In the genomic region with DNA sequence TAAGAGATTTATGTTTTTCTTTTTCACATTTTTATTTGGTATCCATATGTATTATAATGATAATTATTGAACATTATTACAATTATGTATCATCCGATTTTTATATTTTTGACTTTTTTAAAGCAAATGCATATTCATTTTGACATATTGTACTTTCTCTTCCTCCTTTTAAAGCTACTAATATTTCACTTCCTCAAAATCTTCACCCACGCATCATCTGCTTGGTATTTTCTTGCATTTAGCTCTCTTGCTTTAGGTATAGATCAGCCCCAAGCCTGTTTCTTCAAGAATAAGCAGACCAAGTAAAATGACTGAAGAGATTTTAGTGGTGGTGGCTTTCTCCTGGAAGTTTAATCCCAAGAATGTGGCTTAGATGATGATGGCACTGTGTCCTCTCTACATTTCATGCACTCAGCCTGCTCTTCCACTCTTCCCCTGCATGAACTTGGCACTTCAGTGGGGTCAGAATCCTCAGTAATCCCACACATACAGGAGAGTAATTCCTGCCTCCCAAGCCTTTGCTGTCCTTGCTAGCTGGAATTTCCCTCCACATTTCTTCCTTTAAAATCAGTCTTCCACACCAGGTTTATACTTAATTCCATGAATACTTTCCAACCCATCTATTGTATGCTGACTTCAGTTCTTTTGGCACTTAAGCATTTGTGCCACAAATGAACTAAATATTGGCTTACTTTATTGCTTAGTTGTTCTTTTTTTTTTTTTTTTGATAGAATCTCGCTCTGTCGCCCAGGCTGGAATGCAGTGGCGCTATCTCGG, we compare ENCODE assay signal across 9 cellular contexts. TPM values are rescaled to one million over a fixed set of nuclear protein-coding genes. Genes with fewer than 3 reads are reported as not detected.
DNase-seq lines count a peak whose midpoint lies in the region; ATAC-seq and TF ChIP-seq lines count a peak whose summit lies in the region.
"Had no signal": no experiment of that assay in that cellular context is flagged by ENCODE, and none has a peak within 500 bp of the region (broad histone marks: within the 10 kb centered on the region; RNA-seq: fewer than 3 reads in every experiment).

No MANE protein-coding gene starts in this region.

- no peaks in the 10 kb centered on the region for H3K9me3 Mint-ChIP-seq in activated CD4-positive, alpha-beta memory T cell treated with anti-CD3 and anti-CD28 coated beads for 36 hours
- H3K9me3 Mint-ChIP-seq: neural crest cell had no signal

- CTCF ChIA-PET in activated CD4-positive, alpha-beta memory T cell treated with anti-CD3 and anti-CD28 coated beads for 36 hours (lab: Charles Lee) = interaction anchor here (1.0 to 3.0 kb wide), 2 partner anchors 8 to 157 kb away, joined by 3 to 7 read pairs; no protein-coding TSS in a partner anchor

- POLR2A ChIA-PET in activated CD4-positive, alpha-beta memory T cell treated with anti-CD3 and anti-CD28 coated beads for 36 hours (lab: Charles Lee) = no interaction called here

- TF ChIP-seq CTCF in GM13976 (IDR thresholded peaks at IDR 0.05; ENCODE audit: borderline replicate concordance, control extremely low read depth, extremely low read depth, insufficient read depth, missing control alignments) = no peak

- peak; percentile 82 for ATAC-seq in GM21723 (IDR thresholded peaks at IDR 0.05; ENCODE audit: unreplicated experiment)
- ATAC-seq in HG03575 (IDR thresholded peaks at IDR 0.05; ENCODE audit: extremely low read depth, insufficient number of reproducible peaks, low FRiP score, unreplicated experiment) = peak; percentile 92

- in situ Hi-C loops in GM13976 (cut with MboI; ENCODE audit: low sequenced_read_pairs, unreplicated experiment) = no loop called here

- peaks cover 16% of the 10 kb centered on the region for H3K36me3 Mint-ChIP-seq in activated CD4-positive, alpha-beta memory T cell treated with anti-CD3 and anti-CD28 coated beads for 36 hours

- intact Hi-C loops in activated CD4-positive, alpha-beta memory T cell treated with anti-CD3 and anti-CD28 coated beads for 36 hours (cut with micrococcal nuclease) = loop anchor here (10.0 kb wide), 1 partner anchor 1496 kb away; no protein-coding TSS in a partner anchor

- H3K27me3 Mint-ChIP-seq in activated CD4-positive, alpha-beta memory T cell treated with anti-CD3 and anti-CD28 coated beads for 36 hours = no peaks in the 10 kb centered on the region

- no peak overlapping the region for H3K4me3 Mint-ChIP-seq in activated CD4-positive, alpha-beta memory T cell treated with anti-CD3 and anti-CD28 coated beads for 36 hours
- H3K4me3 Mint-ChIP-seq: neural crest cell had no signal

- H3K27ac Mint-ChIP-seq in activated CD4-positive, alpha-beta memory T cell treated with anti-CD3 and anti-CD28 coated beads for 36 hours = no peak overlapping the region

- peaks cover 46% of the 10 kb centered on the region for H3K4me1 Mint-ChIP-seq in activated CD4-positive, alpha-beta memory T cell treated with anti-CD3 and anti-CD28 coated beads for 36 hours (ENCODE audit: low read depth)
- H3K4me1 Mint-ChIP-seq: neural crest cell had no signal

- peak; percentile 57 for DNase-seq in GM13976 (ENCODE audit: low spot score)
- DNase-seq in inferior parietal cortex (ENCODE audit: extremely low spot score) = peak; percentile 60
- no peak for DNase-seq in activated CD8-positive, alpha-beta memory T cell treated with anti-CD3 and anti-CD28 coated beads, Interleukin-2, amount 50 U/mL, for 48 hours
- no peak for DNase-seq in NCI-H146 treated with DMSO at 0.1 percent for 48 hours (lab: John Stamatoyannopoulos, UW; ENCODE audit: unreplicated experiment)
- DNase-seq in D341Med (ENCODE audit: low spot score) = no peak
- no peak for DNase-seq in activated CD4-positive, alpha-beta memory T cell treated with anti-CD3 and anti-CD28 coated beads for 36 hours

RNA-seq across cellular contexts. Expression of a gene that starts 8.2 kb away (rescaled TPM):
- total RNA-seq in activated CD4-positive, alpha-beta memory T cell treated with anti-CD3 and anti-CD28 coated beads for 36 hours = 10 to 100 TPM; 42.3 to 43.4 TPM

RNA-seq across cellular contexts. Expression of a gene that starts 49.5 kb away (rescaled TPM):
- not detected for total RNA-seq in activated CD4-positive, alpha-beta memory T cell treated with anti-CD3 and anti-CD28 coated beads for 36 hours

Comparison
In these comparisons a context has a peak if more than half of its experiments do, and no peak if none do; other contexts are left out.
1. DNase-seq: peak in GM13976 (single experiment) and inferior parietal cortex (single experiment); none in activated CD8-positive, alpha-beta memory T cell treated with anti-CD3 and anti-CD28 coated beads, Interleukin-2, amount 50 U/mL, for 48 hours (single experiment), NCI-H146 treated with DMSO at 0.1 percent for 48 hours (single experiment), D341Med (single experiment) and activated CD4-positive, alpha-beta memory T cell treated with anti-CD3 and anti-CD28 coated beads for 36 hours (single experiment).